In genomic region chr14:68141531-68142088, GRCh38 we compare ENCODE assay signal across 9 cellular contexts.
DNase-seq lines count a peak whose midpoint lies in the region; ATAC-seq, FAIRE-seq and TF ChIP-seq lines count a peak whose summit lies in the region.
"Had no signal": no experiment of that assay in that cellular context is flagged by ENCODE, and none has a peak within 500 bp of the region (broad histone marks: within the 10 kb centered on the region; RNA-seq: fewer than 3 reads in every experiment).

No MANE protein-coding gene starts in this region.

- H3K4me2 ChIP-seq in astrocyte (ENCODE audit: low read length): no peak overlapping the region

- H3K79me2 ChIP-seq in astrocyte (ENCODE audit: insufficient read depth, low read length): no peaks in the 10 kb centered on the region

- H4K20me1 ChIP-seq in astrocyte (ENCODE audit: insufficient read depth, low read length): no peaks in the 10 kb centered on the region

- TF ChIP-seq CTCF in astrocyte (IDR thresholded peaks at IDR 0.05; ENCODE audit: insufficient read depth, low read depth, low read length) (no peak), tibial artery (IDR thresholded peaks at IDR 0.05) (no peak), GM13976 (IDR thresholded peaks at IDR 0.05; ENCODE audit: borderline replicate concordance, control extremely low read depth, extremely low read depth, insufficient read depth, missing control alignments) (no peak)

- intact Hi-C loops in tibial artery (cut with DNase I; ENCODE audit: low total_unique reads): no loop called here

- peaks cover 67% of the 10 kb centered on the region for H3K4me1 ChIP-seq in astrocyte (ENCODE audit: insufficient read depth, low read length)
- peaks cover 0 to 91% (median 54%) of the 10 kb centered on the region in 4 donors for H3K4me1 ChIP-seq in tibial artery

- H3K36me3 ChIP-seq in astrocyte (ENCODE audit: insufficient read depth, low read length): no peaks in the 10 kb centered on the region
- H3K36me3 ChIP-seq in tibial artery: no peaks in the 10 kb centered on the region

- H3K9ac ChIP-seq in astrocyte (ENCODE audit: low read length): no peak overlapping the region

- peak overlapping the region; percentile 100 for H3K27ac Mint-ChIP-seq in astrocyte (ENCODE audit: unreplicated experiment)
- H3K27ac Mint-ChIP-seq: activated T-cell treated with anti-CD3 and anti-CD28 coated beads, Interleukin-2, amount 50 U/mL, for 72 hours had no signal

- H3K27me3 Mint-ChIP-seq in astrocyte (ENCODE audit: low read depth, unreplicated experiment): no peaks in the 10 kb centered on the region

- no peak for DNase-seq in HTR-8/SVneo (ENCODE audit: insufficient read length, low spot score)
- DNase-seq in astrocyte (ENCODE audit: low read depth): peak; percentile 63
- peak; percentile 65 for DNase-seq in islet precursor cell
- DNase-seq in tibial artery: no peak
- DNase-seq in GM13976 (ENCODE audit: low spot score): no peak
- DNase-seq in foreskin melanocyte: no peak
- DNase-seq: activated T-cell treated with anti-CD3 and anti-CD28 coated beads, Interleukin-2, amount 50 U/mL, for 72 hours; effector CD8-positive, alpha-beta T cell had no signal

- H3K4me3 ChIP-seq in astrocyte (ENCODE audit: insufficient read depth, low read depth, low read length) (no peak overlapping the region), tibial artery (no peak overlapping the region)

- H3K9me3 ChIP-seq in astrocyte (ENCODE audit: insufficient read depth, low read depth, low read length): no peaks in the 10 kb centered on the region
- H3K9me3 ChIP-seq in tibial artery: no peaks in the 10 kb centered on the region

- in situ Hi-C loops in GM13976 (cut with MboI; ENCODE audit: low sequenced_read_pairs, unreplicated experiment): no loop called here

- no peak for ATAC-seq in esophagus mucosa
- ATAC-seq: activated T-cell treated with anti-CD3 and anti-CD28 coated beads, Interleukin-2, amount 50 U/mL, for 72 hours had no signal

- peak; percentile 96 for FAIRE-seq in HTR-8/SVneo (lab: Jason Lieb, UNC)
- no peak for FAIRE-seq in astrocyte (lab: Jason Lieb, UNC)

- H3K9me3 Mint-ChIP-seq in astrocyte (ENCODE audit: unreplicated experiment): no peaks in the 10 kb centered on the region
- H3K9me3 Mint-ChIP-seq: activated T-cell treated with anti-CD3 and anti-CD28 coated beads, Interleukin-2, amount 50 U/mL, for 72 hours had no signal

- H3K27ac ChIP-seq in astrocyte (ENCODE audit: low read depth, low read length): peak overlapping the region; percentile 97
- peak overlapping the region; percentile 23 to 69 for H3K27ac ChIP-seq in tibial artery

- peak overlapping the region; percentile 62 for H3K4me3 Mint-ChIP-seq in astrocyte (ENCODE audit: unreplicated experiment)
- H3K4me3 Mint-ChIP-seq: activated T-cell treated with anti-CD3 and anti-CD28 coated beads, Interleukin-2, amount 50 U/mL, for 72 hours had no signal

- H3K4me1 Mint-ChIP-seq in astrocyte (ENCODE audit: low read depth, unreplicated experiment): peaks cover 79% of the 10 kb centered on the region

- no peaks in the 10 kb centered on the region for H3K27me3 ChIP-seq in astrocyte (ENCODE audit: insufficient read depth, low read length)
- H3K27me3 ChIP-seq in tibial artery: no peaks in the 10 kb centered on the region

- no peak overlapping the region for H2AFZ ChIP-seq in astrocyte (ENCODE audit: low read depth, low read length)

- no peaks in the 10 kb centered on the region for H3K36me3 Mint-ChIP-seq in astrocyte (ENCODE audit: low read depth, unreplicated experiment)

Comparison
In these comparisons a context has a peak if more than half of its experiments do, and no peak if none do; other contexts are left out.
1. DNase-seq: peak in astrocyte (single experiment) and islet precursor cell (single experiment); none in HTR-8/SVneo (single experiment), tibial artery (0 of 2), GM13976 (single experiment) and foreskin melanocyte (single experiment).